Comparison of ENCODE assay signal across 28 cellular contexts in genomic region chr3:190499157-190499556, GRCh38. TPM values are rescaled to one million over a fixed set of nuclear protein-coding genes. Genes with fewer than 3 reads are reported as not detected.
"Had no signal": no experiment of that assay in that cellular context is flagged by ENCODE, and none has a peak within 500 bp of the region (broad histone marks: within the 10 kb centered on the region; RNA-seq: fewer than 3 reads in every experiment).

No MANE protein-coding gene starts in this region.

- ATAC-seq: activated T-helper 17 cell treated with anti-CD3 and anti-CD28 coated beads, Interleukin-2, amount 50 U/mL, for 72 hours; T-cell had no signal

- H3K27ac Mint-ChIP-seq: activated CD4-positive, alpha-beta memory T cell treated with anti-CD3 and anti-CD28 coated beads, Interleukin-2, amount 10 ng/mL, durations not matched to agents 7 days and 5 days; activated naive CD4-positive, alpha-beta T cell treated with anti-CD3 and anti-CD28 coated beads, Interleukin-2, amount 10 ng/mL, durations not matched to agents 7 days and 5 days; activated naive CD8-positive, alpha-beta T cell treated with anti-CD3 and anti-CD28 coated beads for 36 hours; activated T-helper 17 cell treated with anti-CD3 and anti-CD28 coated beads, Interleukin-2, amount 50 U/mL, for 72 hours; T-cell had no signal

- H3K9me3 ChIP-seq: Peyer's patch had no signal

- H3K4me3 Mint-ChIP-seq: activated CD4-positive, alpha-beta memory T cell treated with anti-CD3 and anti-CD28 coated beads, Interleukin-2, amount 10 ng/mL, durations not matched to agents 7 days and 5 days; activated naive CD4-positive, alpha-beta T cell treated with anti-CD3 and anti-CD28 coated beads, Interleukin-2, amount 10 ng/mL, durations not matched to agents 7 days and 5 days; activated naive CD8-positive, alpha-beta T cell treated with anti-CD3 and anti-CD28 coated beads for 36 hours; activated T-helper 17 cell treated with anti-CD3 and anti-CD28 coated beads, Interleukin-2, amount 50 U/mL, for 72 hours; T-cell had no signal

- H3K36me3 ChIP-seq: brain microvascular endothelial cell, cardiac muscle cell, Peyer's patch had no signal

- H3K27me3 ChIP-seq: brain microvascular endothelial cell, cardiac muscle cell had no signal

- H3K9ac ChIP-seq: KMS-11 had no signal

- H3K4me1 ChIP-seq: Peyer's patch had no signal

- H3K4me3 ChIP-seq: cardiac muscle cell, Peyer's patch had no signal

- H3K4me1 Mint-ChIP-seq: activated CD4-positive, alpha-beta memory T cell treated with anti-CD3 and anti-CD28 coated beads, Interleukin-2, amount 10 ng/mL, durations not matched to agents 7 days and 5 days; activated naive CD4-positive, alpha-beta T cell treated with anti-CD3 and anti-CD28 coated beads, Interleukin-2, amount 10 ng/mL, durations not matched to agents 7 days and 5 days; activated T-helper 17 cell treated with anti-CD3 and anti-CD28 coated beads, Interleukin-2, amount 50 U/mL, for 72 hours; T-cell had no signal

- H3K36me3 Mint-ChIP-seq: activated naive CD4-positive, alpha-beta T cell treated with anti-CD3 and anti-CD28 coated beads, Interleukin-2, amount 10 ng/mL, durations not matched to agents 7 days and 5 days; activated naive CD8-positive, alpha-beta T cell treated with anti-CD3 and anti-CD28 coated beads for 36 hours; T-cell had no signal

- H3K9me3 Mint-ChIP-seq: activated CD4-positive, alpha-beta memory T cell treated with anti-CD3 and anti-CD28 coated beads, Interleukin-2, amount 10 ng/mL, durations not matched to agents 7 days and 5 days; activated naive CD4-positive, alpha-beta T cell treated with anti-CD3 and anti-CD28 coated beads, Interleukin-2, amount 10 ng/mL, durations not matched to agents 7 days and 5 days; activated naive CD8-positive, alpha-beta T cell treated with anti-CD3 and anti-CD28 coated beads for 36 hours; activated T-helper 17 cell treated with anti-CD3 and anti-CD28 coated beads, Interleukin-2, amount 50 U/mL, for 72 hours; T-cell had no signal

- H3K27ac ChIP-seq: brain microvascular endothelial cell, cardiac muscle cell, KMS-11, Peyer's patch, RWPE1 had no signal

- DNase-seq: activated CD4-positive, alpha-beta memory T cell treated with anti-CD3 and anti-CD28 coated beads, Interleukin-2, amount 10 ng/mL, durations not matched to agents 7 days and 5 days; activated CD4-positive, alpha-beta T cell treated with anti-CD3 and anti-CD28 coated beads, Interleukin-2, amount 50 U/mL, for 1 hour; activated CD4-positive, CD25-positive, alpha-beta regulatory T cell; activated gamma-delta T cell treated with Interleukin-2 at 50 U/mL for 16 hours; activated naive CD4-positive, alpha-beta T cell treated with anti-CD3 and anti-CD28 coated beads, Interleukin-2, amount 10 ng/mL, durations not matched to agents 7 days and 5 days; activated naive CD8-positive, alpha-beta T cell treated with anti-CD3 and anti-CD28 coated beads for 36 hours; activated T-cell treated with anti-CD3 and anti-CD28 coated beads for 4 hours; activated T-cell treated with anti-CD3 and anti-CD28 coated beads, Interleukin-2, amount 50 U/mL, for 48 hours; brain microvascular endothelial cell; MV-4-11; NCI-H1105 treated with DMSO at 0.1 percent for 48 hours; NCI-H1436 treated with DMSO at 0.1 percent for 48 hours; NCI-H187; NCI-H2081; NCI-H446; NCI-H524; Peyer's patch; SHP77 treated with DMSO at 0.1 percent for 48 hours; T-cell; T-helper 2 cell; T1000 had no signal

- H3K4me2 ChIP-seq: KMS-11 had no signal

RNA-seq across cellular contexts. Expression of gene TMEM207, which starts 49.5 kb away (rescaled TPM):
- total RNA-seq: activated CD4-positive, alpha-beta memory T cell treated with anti-CD3 and anti-CD28 coated beads, Interleukin-2, amount 10 ng/mL, durations not matched to agents 7 days and 5 days; activated CD8-positive, alpha-beta memory T cell treated with anti-CD3 and anti-CD28 coated beads for 36 hours; activated naive CD8-positive, alpha-beta T cell treated with anti-CD3 and anti-CD28 coated beads for 36 hours; activated T-helper 17 cell treated with anti-CD3 and anti-CD28 coated beads, Interleukin-2, amount 50 U/mL, for 72 hours; cardiac muscle cell; MCF 10A; Peyer's patch; T-cell had no signal
- polyA plus RNA-seq: adipose tissue, cardiac muscle cell had no signal
